ENCODE assay signal across 20 cellular contexts in the genomic region with DNA sequence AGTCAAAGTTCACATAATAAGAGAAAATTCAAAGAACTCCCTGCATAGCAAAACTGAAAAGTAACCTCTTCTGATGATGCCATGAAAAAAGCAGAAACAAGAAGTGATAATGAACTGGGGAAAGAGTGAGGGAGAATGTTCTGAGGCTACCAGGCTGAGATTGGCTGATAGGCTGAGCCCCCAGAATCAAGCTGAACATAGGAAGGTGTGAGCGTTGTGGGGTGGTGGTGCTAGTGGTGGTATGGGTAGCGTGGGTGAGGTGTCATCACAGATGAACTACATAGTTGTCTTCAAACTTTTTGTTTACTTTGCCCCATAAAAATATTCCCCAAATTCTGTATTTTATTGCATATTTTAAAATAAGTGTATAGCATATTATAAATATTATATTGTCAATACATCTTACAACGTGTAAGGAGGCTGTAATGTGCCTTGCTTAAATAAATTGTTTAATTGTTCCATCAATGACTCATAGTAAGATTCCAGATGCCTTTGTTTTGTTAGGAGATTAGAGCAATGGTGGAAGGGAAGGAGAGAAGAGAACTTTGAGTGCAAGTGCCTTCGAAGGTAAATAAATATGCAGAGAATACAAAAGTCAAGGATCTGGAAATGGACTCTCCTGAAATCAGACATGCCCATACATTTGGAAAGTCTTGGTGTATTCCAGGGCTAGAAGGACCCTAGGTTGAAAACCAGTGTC. TPM values are rescaled to one million over a fixed set of nuclear protein-coding genes. Genes with fewer than 3 reads are reported as not detected.
DNase-seq lines count a peak whose midpoint lies in the region; ATAC-seq and TF ChIP-seq lines count a peak whose summit lies in the region.
"Had no signal": no experiment of that assay in that cellular context is flagged by ENCODE, and none has a peak within 500 bp of the region (broad histone marks: within the 10 kb centered on the region; RNA-seq: fewer than 3 reads in every experiment).

No MANE protein-coding gene starts in this region.

- no peaks in the 10 kb centered on the region for H3K36me3 ChIP-seq in CD8-positive, alpha-beta memory T cell (ENCODE audit: insufficient read depth, low read length)
- H3K36me3 ChIP-seq in upper lobe of left lung (no peaks in the 10 kb centered on the region), stomach (no peaks in the 10 kb centered on the region)

- TF ChIP-seq CTCF in activated CD8-positive, alpha-beta T cell treated with anti-CD3 and anti-CD28 coated beads for 36 hours (IDR thresholded peaks at IDR 0.05), result no peak
- TF ChIP-seq CTCF in osteocyte (IDR thresholded peaks at IDR 0.05) (no peak), upper lobe of left lung (IDR thresholded peaks at IDR 0.05) (no peak), stomach (IDR thresholded peaks at IDR 0.05) (no peak), progenitor cell of endocrine pancreas (IDR thresholded peaks at IDR 0.05; ENCODE audit: unreplicated experiment) (no peak)

- peaks cover 12% of the 10 kb centered on the region for H3K4me1 Mint-ChIP-seq in activated CD8-positive, alpha-beta T cell treated with anti-CD3 and anti-CD28 coated beads for 36 hours (ENCODE audit: low read depth)
- peaks cover 11% of the 10 kb centered on the region for H3K4me1 Mint-ChIP-seq in activated CD8-positive, alpha-beta T cell treated with anti-CD3 and anti-CD28 coated beads, Interleukin-2, amount 10 ng/mL, durations not matched to agents 7 days and 5 days (ENCODE audit: low read depth)
- H3K4me1 Mint-ChIP-seq in CD8-positive, alpha-beta memory T cell, result peaks cover 18 to 22% (median 20%) of the 10 kb centered on the region in 3 donors
- peaks cover 20% of the 10 kb centered on the region for H3K4me1 Mint-ChIP-seq in central memory CD8-positive, alpha-beta T cell
- H3K4me1 Mint-ChIP-seq in osteocyte (ENCODE audit: unreplicated experiment), result peaks cover 2% of the 10 kb centered on the region
- no peaks in the 10 kb centered on the region for H3K4me1 Mint-ChIP-seq in progenitor cell of endocrine pancreas (ENCODE audit: low read depth)

- CTCF ChIA-PET in activated CD8-positive, alpha-beta T cell treated with anti-CD3 and anti-CD28 coated beads for 36 hours (lab: Charles Lee), result no interaction called here
- CTCF ChIA-PET in activated CD8-positive, alpha-beta T cell treated with anti-CD3 and anti-CD28 coated beads, Interleukin-2, amount 10 ng/mL, durations not matched to agents 7 days and 5 days (lab: Charles Lee), result no interaction called here
- CTCF ChIA-PET in CD8-positive, alpha-beta memory T cell (lab: Charles Lee), result no interaction called here

- no peak for TF ChIP-seq POLR2A in upper lobe of left lung (IDR thresholded peaks at IDR 0.05)
- no peak for TF ChIP-seq POLR2A in stomach (IDR thresholded peaks at IDR 0.05)

- intact Hi-C loops in activated CD8-positive, alpha-beta T cell treated with anti-CD3 and anti-CD28 coated beads for 36 hours (cut with micrococcal nuclease), result no loop called here
- intact Hi-C loops in stomach (cut with DNase I; ENCODE audit: low total_unique reads), result no loop called here

- peaks cover 5% of the 10 kb centered on the region for H3K4me1 ChIP-seq in CD8-positive, alpha-beta memory T cell (ENCODE audit: insufficient read depth, low read length)
- H3K4me1 ChIP-seq in upper lobe of left lung (no peaks in the 10 kb centered on the region), stomach (no peaks in the 10 kb centered on the region)

- TF ChIP-seq EP300 in upper lobe of left lung (IDR thresholded peaks at IDR 0.05) (no peak), stomach (IDR thresholded peaks at IDR 0.05) (no peak)

- H3K27me3 Mint-ChIP-seq in activated CD8-positive, alpha-beta T cell treated with anti-CD3 and anti-CD28 coated beads for 36 hours, result no peaks in the 10 kb centered on the region
- H3K27me3 Mint-ChIP-seq in activated CD8-positive, alpha-beta T cell treated with anti-CD3 and anti-CD28 coated beads, Interleukin-2, amount 10 ng/mL, durations not matched to agents 7 days and 5 days (ENCODE audit: low read depth), result no peaks in the 10 kb centered on the region
- peaks cover 0 to 2% of the 10 kb centered on the region in 2 donors for H3K27me3 Mint-ChIP-seq in CD8-positive, alpha-beta memory T cell
- no peaks in the 10 kb centered on the region for H3K27me3 Mint-ChIP-seq in central memory CD8-positive, alpha-beta T cell
- no peaks in the 10 kb centered on the region for H3K27me3 Mint-ChIP-seq in osteocyte (ENCODE audit: unreplicated experiment)
- no peaks in the 10 kb centered on the region for H3K27me3 Mint-ChIP-seq in progenitor cell of endocrine pancreas

- H3K27ac ChIP-seq in CD8-positive, alpha-beta memory T cell (ENCODE audit: low read depth, low read length), result no peak overlapping the region
- H3K27ac ChIP-seq in upper lobe of left lung (no peak overlapping the region), stomach (no peak overlapping the region)

- 72 to 77% methylated on average over 4 of the region's 4 CpGs for WGBS in upper lobe of left lung, 2 donors
- WGBS in stomach, 5 donors, result 59 to 81% (median 73%) methylated on average over 4 of the region's 4 CpGs

- DNase-seq in activated CD8-positive, alpha-beta T cell treated with anti-CD3 and anti-CD28 coated beads for 36 hours, result peak; percentile 62
- DNase-seq in activated CD8-positive, alpha-beta T cell treated with anti-CD3 and anti-CD28 coated beads, Interleukin-2, amount 10 ng/mL, durations not matched to agents 7 days and 5 days, result no peak
- DNase-seq in CD8-positive, alpha-beta memory T cell, result peak in 3 of 5 donors; percentile 28 to 60 (median 55)
- DNase-seq in central memory CD8-positive, alpha-beta T cell (ENCODE audit: low spot score in 2 of 2), result peak in 1 of 2 donors; percentile 31
- DNase-seq in osteocyte (ENCODE audit: extremely low spot score, unreplicated experiment) (peak; percentile 10), upper lobe of left lung (no peak), stomach (no peak), progenitor cell of endocrine pancreas (ENCODE audit: low spot score, unreplicated experiment) (no peak)
- DNase-seq: C1 segment of cervical spinal cord, COR-L47, H9, Karpas-422, MM.1S, NCI-H1105, NCI-H187, NCI-H446, NCI-H748 treated with DMSO at 0.1 percent for 48 hours, SHP77 treated with DMSO at 0.1 percent for 48 hours had no signal

- H3K36me3 Mint-ChIP-seq in activated CD8-positive, alpha-beta T cell treated with anti-CD3 and anti-CD28 coated beads for 36 hours (ENCODE audit: low read depth), result no peaks in the 10 kb centered on the region
- peaks cover 6% of the 10 kb centered on the region for H3K36me3 Mint-ChIP-seq in activated CD8-positive, alpha-beta T cell treated with anti-CD3 and anti-CD28 coated beads, Interleukin-2, amount 10 ng/mL, durations not matched to agents 7 days and 5 days (ENCODE audit: low read depth)
- peaks cover 2 to 10% (median 3%) of the 10 kb centered on the region in 3 donors for H3K36me3 Mint-ChIP-seq in CD8-positive, alpha-beta memory T cell
- H3K36me3 Mint-ChIP-seq in central memory CD8-positive, alpha-beta T cell (ENCODE audit: insufficient read depth), result peaks cover 1% of the 10 kb centered on the region
- H3K36me3 Mint-ChIP-seq in osteocyte (ENCODE audit: unreplicated experiment), result peaks cover 5% of the 10 kb centered on the region
- no peaks in the 10 kb centered on the region for H3K36me3 Mint-ChIP-seq in progenitor cell of endocrine pancreas (ENCODE audit: insufficient read depth)

- POLR2A ChIA-PET in activated CD8-positive, alpha-beta T cell treated with anti-CD3 and anti-CD28 coated beads for 36 hours (lab: Charles Lee), result interaction anchor here (0.5 kb wide), 1 partner anchor 20 kb away, joined by 3 read pairs; no protein-coding TSS in a partner anchor
- POLR2A ChIA-PET in activated CD8-positive, alpha-beta T cell treated with anti-CD3 and anti-CD28 coated beads, Interleukin-2, amount 10 ng/mL, durations not matched to agents 7 days and 5 days (lab: Charles Lee), result no interaction called here
- POLR2A ChIA-PET in CD8-positive, alpha-beta memory T cell (lab: Charles Lee), result interaction anchor here (0.6 to 1.0 kb wide), 2 partner anchors 54 to 271 kb away, joined by 3 read pairs; no protein-coding TSS in a partner anchor

- H3K27ac Mint-ChIP-seq in activated CD8-positive, alpha-beta T cell treated with anti-CD3 and anti-CD28 coated beads for 36 hours, result no peak overlapping the region
- no peak overlapping the region for H3K27ac Mint-ChIP-seq in activated CD8-positive, alpha-beta T cell treated with anti-CD3 and anti-CD28 coated beads, Interleukin-2, amount 10 ng/mL, durations not matched to agents 7 days and 5 days
- H3K27ac Mint-ChIP-seq in CD8-positive, alpha-beta memory T cell, result peak overlapping the region in 7 of 8 donors; percentile 18 to 96 (median 74)
- H3K27ac Mint-ChIP-seq in central memory CD8-positive, alpha-beta T cell (ENCODE audit: low read depth), result peak overlapping the region; percentile 61
- no peak overlapping the region for H3K27ac Mint-ChIP-seq in osteocyte (ENCODE audit: unreplicated experiment)
- H3K27ac Mint-ChIP-seq in progenitor cell of endocrine pancreas, result no peak overlapping the region
- H3K27ac Mint-ChIP-seq: H9 had no signal

- H3K4me3 Mint-ChIP-seq in activated CD8-positive, alpha-beta T cell treated with anti-CD3 and anti-CD28 coated beads for 36 hours, result no peak overlapping the region
- H3K4me3 Mint-ChIP-seq in activated CD8-positive, alpha-beta T cell treated with anti-CD3 and anti-CD28 coated beads, Interleukin-2, amount 10 ng/mL, durations not matched to agents 7 days and 5 days, result no peak overlapping the region
- peak overlapping the region in 6 of 7 donors; percentile 11 to 63 (median 40) for H3K4me3 Mint-ChIP-seq in CD8-positive, alpha-beta memory T cell
- peak overlapping the region; percentile 33 for H3K4me3 Mint-ChIP-seq in central memory CD8-positive, alpha-beta T cell
- H3K4me3 Mint-ChIP-seq in osteocyte (ENCODE audit: unreplicated experiment) (no peak overlapping the region), progenitor cell of endocrine pancreas (ENCODE audit: low read depth) (no peak overlapping the region)
- H3K4me3 Mint-ChIP-seq: H9 had no signal

- H3K9me3 Mint-ChIP-seq in activated CD8-positive, alpha-beta T cell treated with anti-CD3 and anti-CD28 coated beads for 36 hours, result peaks cover 6% of the 10 kb centered on the region
- peaks cover 6% of the 10 kb centered on the region for H3K9me3 Mint-ChIP-seq in activated CD8-positive, alpha-beta T cell treated with anti-CD3 and anti-CD28 coated beads, Interleukin-2, amount 10 ng/mL, durations not matched to agents 7 days and 5 days (ENCODE audit: insufficient read depth)
- H3K9me3 Mint-ChIP-seq in CD8-positive, alpha-beta memory T cell, result peaks cover 5 to 9% (median 7%) of the 10 kb centered on the region in 5 donors
- H3K9me3 Mint-ChIP-seq in central memory CD8-positive, alpha-beta T cell, result peaks cover 3% of the 10 kb centered on the region
- H3K9me3 Mint-ChIP-seq in osteocyte (ENCODE audit: unreplicated experiment) (peaks cover 8% of the 10 kb centered on the region), progenitor cell of endocrine pancreas (ENCODE audit: low read depth) (no peaks in the 10 kb centered on the region)

- H3K27me3 ChIP-seq in CD8-positive, alpha-beta memory T cell (ENCODE audit: insufficient read depth, low read length, poor library complexity, severe bottlenecking), result no peaks in the 10 kb centered on the region
- H3K27me3 ChIP-seq in upper lobe of left lung (no peaks in the 10 kb centered on the region), stomach (no peaks in the 10 kb centered on the region)

- H3K9me3 ChIP-seq in CD8-positive, alpha-beta memory T cell (ENCODE audit: low read length), result no peaks in the 10 kb centered on the region
- H3K9me3 ChIP-seq in upper lobe of left lung (no peaks in the 10 kb centered on the region), stomach (no peaks in the 10 kb centered on the region)

- ATAC-seq in activated CD8-positive, alpha-beta T cell treated with anti-CD3 and anti-CD28 coated beads for 36 hours, result peak; percentile 64
- no peak for ATAC-seq in activated CD8-positive, alpha-beta T cell treated with anti-CD3 and anti-CD28 coated beads, Interleukin-2, amount 10 ng/mL, durations not matched to agents 7 days and 5 days
- ATAC-seq in central memory CD8-positive, alpha-beta T cell (replicated peaks; ENCODE audit: extremely low read depth, poor library complexity, severe bottlenecking), result peak; percentile 98
- no peak for ATAC-seq in upper lobe of left lung (ENCODE audit: low FRiP score in 2 of 2)
- ATAC-seq: GM12878, HepG2 had no signal

- H3K4me3 ChIP-seq in CD8-positive, alpha-beta memory T cell (ENCODE audit: low read length), result no peak overlapping the region
- H3K4me3 ChIP-seq in upper lobe of left lung (no peak overlapping the region), stomach (no peak overlapping the region)
- H3K4me3 ChIP-seq: GM12878 had no signal

RNA-seq across cellular contexts. Expression of a gene that starts 15.8 kb away (rescaled TPM):
- total RNA-seq in activated CD8-positive, alpha-beta T cell treated with anti-CD3 and anti-CD28 coated beads for 36 hours, result under 1 TPM; 0.38 to 0.45 TPM
- total RNA-seq in activated CD8-positive, alpha-beta T cell treated with anti-CD3 and anti-CD28 coated beads, Interleukin-2, amount 10 ng/mL, durations not matched to agents 7 days and 5 days, result 1 to 10 TPM in 1 of 2 experiments, under 1 TPM in 1; 0.18 to 1.2 TPM
- under 1 TPM; 0.66 to 0.88 TPM for total RNA-seq in CD8-positive, alpha-beta memory T cell
- 0.08 TPM for polyA plus RNA-seq in CD8-positive, alpha-beta memory T cell
- total RNA-seq in osteocyte (0.24 and 0.73 TPM in 2 replicates), upper lobe of left lung (10 to 100 TPM in 3 of 6 donors, 1 to 10 TPM in 2, under 1 TPM in 1; 0.66 to 48.8 (median 7.4) TPM), stomach (10 to 100 TPM in 1 of 5 donors, 1 to 10 TPM in 3, not detected in 1; 2.6 to 36.6 (median 3.8) TPM), progenitor cell of endocrine pancreas (5.9 TPM in 2 replicates)
- polyA plus RNA-seq in stomach, result under 1 TPM in 2 of 3 donors, not detected in 1; 0.08 to 0.25 TPM
- total RNA-seq: HepG2 had no signal
- polyA plus RNA-seq: HepG2 had no signal

Comparison
In these comparisons a context has a peak if more than half of its experiments do, and no peak if none do; other contexts are left out.
1. ATAC-seq: peak in activated CD8-positive, alpha-beta T cell treated with anti-CD3 and anti-CD28 coated beads for 36 hours (single experiment) and central memory CD8-positive, alpha-beta T cell (single experiment); none in activated CD8-positive, alpha-beta T cell treated with anti-CD3 and anti-CD28 coated beads, Interleukin-2, amount 10 ng/mL, durations not matched to agents 7 days and 5 days (single experiment) and upper lobe of left lung (0 of 2).
2. DNase-seq: peak in activated CD8-positive, alpha-beta T cell treated with anti-CD3 and anti-CD28 coated beads for 36 hours (single experiment), CD8-positive, alpha-beta memory T cell (3 of 5) and osteocyte (single experiment); none in activated CD8-positive, alpha-beta T cell treated with anti-CD3 and anti-CD28 coated beads, Interleukin-2, amount 10 ng/mL, durations not matched to agents 7 days and 5 days (single experiment), upper lobe of left lung (0 of 2), stomach (single experiment) and progenitor cell of endocrine pancreas (single experiment).
3. H3K27ac Mint-ChIP-seq: peak in CD8-positive, alpha-beta memory T cell (7 of 8) and central memory CD8-positive, alpha-beta T cell (single experiment); none in activated CD8-positive, alpha-beta T cell treated with anti-CD3 and anti-CD28 coated beads for 36 hours (single experiment), activated CD8-positive, alpha-beta T cell treated with anti-CD3 and anti-CD28 coated beads, Interleukin-2, amount 10 ng/mL, durations not matched to agents 7 days and 5 days (single experiment), osteocyte (single experiment) and progenitor cell of endocrine pancreas (single experiment).
4. H3K4me3 Mint-ChIP-seq: peak in CD8-positive, alpha-beta memory T cell (6 of 7) and central memory CD8-positive, alpha-beta T cell (single experiment); none in activated CD8-positive, alpha-beta T cell treated with anti-CD3 and anti-CD28 coated beads for 36 hours (single experiment), activated CD8-positive, alpha-beta T cell treated with anti-CD3 and anti-CD28 coated beads, Interleukin-2, amount 10 ng/mL, durations not matched to agents 7 days and 5 days (single experiment), osteocyte (single experiment) and progenitor cell of endocrine pancreas (single experiment).